11 cellular contexts compared by ENCODE assay signal in genomic region chr1:112445591-112445990, GRCh38.
"Had no signal": no experiment of that assay in that cellular context is flagged by ENCODE, and none has a peak within 500 bp of the region (broad histone marks: within the 10 kb centered on the region; RNA-seq: fewer than 3 reads in every experiment).

No MANE protein-coding gene starts in this region.

- H3K36me3 ChIP-seq: adrenal gland had no signal

- H3K27ac ChIP-seq: adrenal gland, transverse colon had no signal

- H3K4me3 ChIP-seq: adrenal gland, heart left ventricle, right atrium auricular region, transverse colon had no signal

- DNase-seq: activated CD4-positive, alpha-beta T cell treated with anti-CD3 and anti-CD28 coated beads for 48 hours; activated naive CD4-positive, alpha-beta T cell treated with anti-CD3 and anti-CD28 coated beads, Interleukin-2, amount 10 ng/mL, durations not matched to agents 7 days and 5 days; adrenal gland; dermis blood vessel endothelial cell; heart left ventricle; midbrain; naive thymus-derived CD4-positive, alpha-beta T cell; stimulated activated naive CD4-positive, alpha-beta T cell; substantia nigra; transverse colon had no signal

- H3K9me3 ChIP-seq: adrenal gland, heart left ventricle, right atrium auricular region, transverse colon had no signal

- H3K27me3 ChIP-seq: adrenal gland, heart left ventricle, right atrium auricular region, transverse colon had no signal
